Comparison of ENCODE assay signal across 10 cellular contexts in the genomic region with DNA sequence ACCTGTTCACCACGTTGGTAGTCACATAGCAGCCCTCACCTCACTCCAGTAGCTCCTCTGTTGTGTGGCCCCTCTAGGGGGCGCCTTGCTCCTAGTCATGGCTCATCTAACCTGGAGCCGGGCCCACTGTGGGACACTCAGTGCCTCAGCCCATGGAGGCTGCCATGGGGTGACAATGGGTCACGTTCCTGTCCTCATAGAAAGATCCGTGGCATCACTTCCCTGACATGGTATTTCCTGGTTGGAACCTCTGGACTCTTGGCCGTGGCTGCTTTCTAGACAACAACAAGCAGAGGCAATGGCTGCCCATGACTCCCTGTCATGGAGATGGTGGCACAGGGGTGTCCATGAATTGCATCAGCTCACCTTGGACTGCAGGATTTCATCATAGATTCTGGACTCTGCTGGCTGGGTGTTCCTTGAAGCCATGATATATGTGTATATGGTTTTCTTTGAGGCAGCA. TPM values are rescaled to one million over a fixed set of nuclear protein-coding genes. Genes with fewer than 3 reads are reported as not detected.
DNase-seq lines count a peak whose midpoint lies in the region; ATAC-seq and TF ChIP-seq lines count a peak whose summit lies in the region.
"Had no signal": no experiment of that assay in that cellular context is flagged by ENCODE, and none has a peak within 500 bp of the region (broad histone marks: within the 10 kb centered on the region; RNA-seq: fewer than 3 reads in every experiment).

No MANE protein-coding gene starts in this region.

- peak overlapping the region; percentile 8 for H3K27ac Mint-ChIP-seq in central memory CD8-positive, alpha-beta T cell (ENCODE audit: low read depth)
- H3K27ac Mint-ChIP-seq: type B pancreatic cell had no signal

- H3K9me3 Mint-ChIP-seq in central memory CD8-positive, alpha-beta T cell: no peaks in the 10 kb centered on the region
- H3K9me3 Mint-ChIP-seq: type B pancreatic cell had no signal

- H3K27me3 Mint-ChIP-seq in central memory CD8-positive, alpha-beta T cell: no peaks in the 10 kb centered on the region

- ATAC-seq in activated CD4-positive, CD25-positive, alpha-beta regulatory T cell treated with anti-CD3 and anti-CD28 coated beads, Interleukin-2, amount 50 U/mL, for 24 hours: peak; percentile 44 to 48
- ATAC-seq in central memory CD8-positive, alpha-beta T cell (replicated peaks; ENCODE audit: extremely low read depth, poor library complexity, severe bottlenecking): peak; percentile 60
- ATAC-seq in GM19395 (IDR thresholded peaks at IDR 0.05; ENCODE audit: unreplicated experiment) (no peak), left lobe of liver (no peak)

- H3K4me1 Mint-ChIP-seq in central memory CD8-positive, alpha-beta T cell: peaks cover 64% of the 10 kb centered on the region

- H3K4me3 Mint-ChIP-seq in central memory CD8-positive, alpha-beta T cell: no peak overlapping the region
- H3K4me3 Mint-ChIP-seq: type B pancreatic cell had no signal

- peak; percentile 44 for TF ChIP-seq CTCF in GM20000 (IDR thresholded peaks at IDR 0.05; ENCODE audit: extremely low read depth, missing control alignments)

- H3K36me3 Mint-ChIP-seq in central memory CD8-positive, alpha-beta T cell (ENCODE audit: insufficient read depth): peaks cover 49% of the 10 kb centered on the region
- H3K36me3 Mint-ChIP-seq: type B pancreatic cell had no signal

- DNase-seq in GM20000 (ENCODE audit: low spot score) (no peak), hippocampal formation (lab: John Stamatoyannopoulos, UW) (no peak), SW 1271 (lab: John Stamatoyannopoulos, UW) (no peak), left lobe of liver (ENCODE audit: low spot score) (no peak)
- DNase-seq in central memory CD8-positive, alpha-beta T cell (ENCODE audit: low spot score in 2 of 2): peak in 1 of 2 donors; percentile 36
- DNase-seq in stimulated activated CD8-positive, alpha-beta memory T cell treated with anti-CD3 and anti-CD28 coated beads, Interleukin-15, amount 100 ng/mL, for 1 hour (ENCODE audit: low read depth): peak; percentile 33

RNA-seq across cellular contexts. Expression of a gene that starts 27.5 kb away (rescaled TPM):
- 0.23 TPM for total RNA-seq in left lobe of liver
- total RNA-seq: lung microvascular endothelial cell had no signal

RNA-seq across cellular contexts. Expression of a gene that starts 28.7 kb away (rescaled TPM):
- 3.2 TPM for total RNA-seq in left lobe of liver
- total RNA-seq: lung microvascular endothelial cell had no signal

Comparison
In these comparisons a context has a peak if more than half of its experiments do, and no peak if none do; other contexts are left out.
1. ATAC-seq: peak in activated CD4-positive, CD25-positive, alpha-beta regulatory T cell treated with anti-CD3 and anti-CD28 coated beads, Interleukin-2, amount 50 U/mL, for 24 hours (2 of 2) and central memory CD8-positive, alpha-beta T cell (single experiment); none in GM19395 (single experiment) and left lobe of liver (single experiment).